In genomic region chr2:126655500-126656310, GRCh38 we compare ENCODE assay signal across 8 cellular contexts. TPM values are rescaled to one million over a fixed set of nuclear protein-coding genes. Genes with fewer than 3 reads are reported as not detected.
DNase-seq lines count a peak whose midpoint lies in the region; ATAC-seq and TF ChIP-seq lines count a peak whose summit lies in the region.

A gene with protein sequence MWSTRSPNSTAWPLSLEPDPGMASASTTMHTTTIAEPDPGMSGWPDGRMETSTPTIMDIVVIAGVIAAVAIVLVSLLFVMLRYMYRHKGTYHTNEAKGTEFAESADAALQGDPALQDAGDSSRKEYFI (plus strand): TSS chr2:126656158. CDS start chr2:126656264, 106 bp downstream.

- H3K79me2 ChIP-seq in OCI-LY3 (ENCODE audit: low read length): peaks cover 48% of the 10 kb centered on the region

- H3K4me3 Mint-ChIP-seq in progenitor cell of endocrine pancreas (ENCODE audit: low read depth): peak within 1 kb of the TSS; percentile 85

- peak within 1 kb of the TSS; percentile 92 for H2AFZ ChIP-seq in OCI-LY3 (ENCODE audit: low read depth, low read length)

- H3K4me1 ChIP-seq in OCI-LY3 (ENCODE audit: low read length) (peaks cover 31% of the 10 kb centered on the region), adipocyte (ENCODE audit: control insufficient read depth, insufficient read depth, low read length) (peaks cover 44% of the 10 kb centered on the region)

- peak within 1 kb of the TSS; percentile 93 for H3K27ac Mint-ChIP-seq in progenitor cell of endocrine pancreas

- H3K9me3 Mint-ChIP-seq in progenitor cell of endocrine pancreas (ENCODE audit: low read depth): peaks cover 3% of the 10 kb centered on the region

- peak within 1 kb of the TSS; percentile 66 for H3K27ac ChIP-seq in OCI-LY3 (ENCODE audit: low read length)

- peaks cover 36% of the 10 kb centered on the region for H3K4me1 Mint-ChIP-seq in progenitor cell of endocrine pancreas (ENCODE audit: low read depth)

- peaks cover 14% of the 10 kb centered on the region for H3K36me3 ChIP-seq in OCI-LY3 (replicated peaks; ENCODE audit: low read depth, low read length)
- no peaks in the 10 kb centered on the region for H3K36me3 ChIP-seq in adipocyte (ENCODE audit: control insufficient read depth, insufficient read depth, low read length, severe bottlenecking)

- H4K20me1 ChIP-seq in OCI-LY3 (ENCODE audit: insufficient read depth, low read length): 0 out of 2 replicates have a peak, but pooled peaks cover 4% of the 10 kb centered on the region

- DNase-seq in adipocyte (ENCODE audit: low read depth) (peak; percentile 89), left cardiac atrium (peak; percentile 84), progenitor cell of endocrine pancreas (ENCODE audit: low spot score, unreplicated experiment) (peak; percentile 59), KBM-7 (no peak), NCI-H345 treated with DMSO at 0.1 percent for 48 hours (lab: John Stamatoyannopoulos, UW; ENCODE audit: unreplicated experiment) (no peak)

- H3K4me2 ChIP-seq in OCI-LY3 (ENCODE audit: low read length): peak within 1 kb of the TSS; percentile 85

- in situ Hi-C loops in KBM-7 (cut with MboI; ENCODE audit: low pct_unique_long_range_greater_than_20kb, low sequenced_read_pairs): no loop called here

- H3K27me3 ChIP-seq in OCI-LY3 (ENCODE audit: low read depth, low read length) (no peaks in the 10 kb centered on the region), adipocyte (replicated peaks; ENCODE audit: control insufficient read depth, insufficient read depth, low read length) (no peaks in the 10 kb centered on the region)

- no peaks in the 10 kb centered on the region for H3K36me3 Mint-ChIP-seq in progenitor cell of endocrine pancreas (ENCODE audit: insufficient read depth)

- H3K9ac ChIP-seq in OCI-LY3 (ENCODE audit: low read length) (peak within 1 kb of the TSS; percentile 96), adipocyte (ENCODE audit: low read length) (peak within 1 kb of the TSS; percentile 98)

- intact Hi-C loops in left cardiac atrium (cut with DNase I): loop anchor here in 1 of 2 donors (10.0 kb wide), 1 partner anchor 119 kb away; no protein-coding TSS in a partner anchor

- H3K9me3 ChIP-seq in OCI-LY3 (ENCODE audit: insufficient read depth, low read length) (no peaks in the 10 kb centered on the region), adipocyte (ENCODE audit: control insufficient read depth, low read length) (peaks cover 5% of the 10 kb centered on the region)

- TF ChIP-seq CTCF in OCI-LY3 (IDR thresholded peaks at IDR 0.05; ENCODE audit: low read depth, low read length) (no peak), progenitor cell of endocrine pancreas (IDR thresholded peaks at IDR 0.05; ENCODE audit: unreplicated experiment) (no peak)

- H3K4me3 ChIP-seq in OCI-LY3 (ENCODE audit: low read length): peak within 1 kb of the TSS; percentile 93
- H3K4me3 ChIP-seq in adipocyte (ENCODE audit: low read length): peak within 1 kb of the TSS; percentile 92

- peak; percentile 41 for ATAC-seq in GM18502 (IDR thresholded peaks at IDR 0.05; ENCODE audit: poor library complexity, unreplicated experiment)
- peak; percentile 30 for ATAC-seq in HG02623 (IDR thresholded peaks at IDR 0.05; ENCODE audit: unreplicated experiment)
- ATAC-seq in left cardiac atrium: peak; percentile 45 to 68

- peaks cover 12% of the 10 kb centered on the region for H3K27me3 Mint-ChIP-seq in progenitor cell of endocrine pancreas

RNA-seq across cellular contexts. Expression of the gene that starts here (rescaled TPM):
- total RNA-seq in left cardiac atrium (10 to 100 TPM; 77.1 to 86.8 TPM), progenitor cell of endocrine pancreas (29.5 and 34.5 TPM in 2 replicates)

Comparison
In these comparisons a context has a peak if more than half of its experiments do, and no peak if none do; other contexts are left out.
1. DNase-seq: peak in adipocyte (single experiment), left cardiac atrium (single experiment) and progenitor cell of endocrine pancreas (single experiment); none in KBM-7 (single experiment) and NCI-H345 treated with DMSO at 0.1 percent for 48 hours (single experiment).
2. Peak in every context shown above with its lines, with median percentiles within 50 percentile points of each other: ATAC-seq.